18 cellular contexts compared by ENCODE assay signal in the genomic region with DNA sequence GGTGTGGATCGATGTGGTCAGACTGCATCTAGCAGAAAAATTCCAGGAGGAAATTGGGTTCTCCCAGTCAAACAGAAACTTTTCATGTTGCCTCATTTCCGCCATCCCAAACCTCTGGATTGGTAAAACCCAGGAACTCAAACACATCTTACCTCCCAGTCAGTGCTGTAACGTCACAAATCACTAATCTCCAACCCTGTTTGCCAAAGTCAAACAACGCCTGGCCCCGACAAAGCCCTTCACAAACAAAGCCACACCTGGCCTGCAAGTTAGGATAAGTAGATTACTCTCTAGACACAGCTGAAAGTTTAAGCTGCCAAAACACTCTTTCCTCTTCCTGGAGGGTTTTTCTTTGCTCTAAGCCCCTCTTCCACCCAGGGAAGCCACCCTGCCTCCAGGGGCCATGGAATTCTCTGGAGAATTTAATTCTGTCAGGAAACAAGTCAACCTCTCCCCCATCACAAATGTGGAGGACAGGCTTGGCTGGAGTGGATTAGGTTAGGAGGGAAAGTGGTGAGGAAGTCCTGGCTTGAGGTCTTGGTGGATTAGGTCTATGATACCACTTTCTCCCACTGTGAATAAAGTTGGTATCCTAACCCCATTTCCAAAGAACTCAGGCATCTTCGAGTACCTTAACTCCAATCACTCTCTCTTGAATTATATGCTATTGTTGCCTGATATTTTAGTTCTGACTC.
DNase-seq lines count a peak whose midpoint lies in the region; FAIRE-seq and TF ChIP-seq lines count a peak whose summit lies in the region.
"Had no signal": no experiment of that assay in that cellular context is flagged by ENCODE, and none has a peak within 500 bp of the region (broad histone marks: within the 10 kb centered on the region; RNA-seq: fewer than 3 reads in every experiment).

No MANE protein-coding gene starts in this region.

- H3K27ac ChIP-seq in prostate gland (no peak overlapping the region), SK-N-SH (ENCODE audit: low read depth in 2 of 2, low read length in 1 of 2) (no peak overlapping the region)
- H3K27ac ChIP-seq: brain microvascular endothelial cell, SJCRH30 had no signal

- no peaks in the 10 kb centered on the region for H3F3A ChIP-seq in SK-N-SH (replicated peaks; ENCODE audit: insufficient read depth)

- H2AFZ ChIP-seq in SK-N-SH (ENCODE audit: low read depth): no peak overlapping the region

- POLR2A ChIA-PET in SK-N-SH (lab: Yijun Ruan, JAX): no interaction called here

- H3K79me2 ChIP-seq in SK-N-SH (ENCODE audit: insufficient read depth): no peaks in the 10 kb centered on the region

- FAIRE-seq in bronchial epithelial cell (lab: Jason Lieb, UNC): peak; percentile 55
- FAIRE-seq: K562 had no signal

- CTCF ChIA-PET in SK-N-SH (lab: Yijun Ruan, JAX): no interaction called here

- intact Hi-C loops in prostate gland (cut with DNase I): no loop called here

- H3K9me3 ChIP-seq in prostate gland (no peaks in the 10 kb centered on the region), SK-N-SH (no peaks in the 10 kb centered on the region)
- H3K9me3 ChIP-seq: BE2C, SJCRH30 had no signal

- H3K4me3 ChIP-seq in bronchial epithelial cell (ENCODE audit: low read depth, low read length): no peak overlapping the region
- no peak overlapping the region for H3K4me3 ChIP-seq in prostate gland
- no peak overlapping the region for H3K4me3 ChIP-seq in SK-N-SH (ENCODE audit: low read depth in 2 of 2, low read length in 1 of 2)
- H3K4me3 ChIP-seq: K562, SJCRH30 had no signal

- no peak overlapping the region for H3K9ac ChIP-seq in SK-N-SH

- H4K20me1 ChIP-seq in SK-N-SH (ENCODE audit: insufficient read depth): no peaks in the 10 kb centered on the region

- H3K9me2 ChIP-seq in SK-N-SH: no peaks in the 10 kb centered on the region

- TF ChIP-seq CTCF in bronchial epithelial cell (IDR thresholded peaks at IDR 0.05; ENCODE audit: insufficient read depth, low read length, severe bottlenecking) (no peak), prostate gland (IDR thresholded peaks at IDR 0.05) (no peak), SK-N-SH (IDR thresholded peaks at IDR 0.05) (no peak)

- no peak for TF ChIP-seq POLR2A in prostate gland (IDR thresholded peaks at IDR 0.05)

- H3K4me1 ChIP-seq in prostate gland (replicated peaks) (no peaks in the 10 kb centered on the region), SK-N-SH (ENCODE audit: control insufficient read depth in 1 of 2, insufficient read depth in 2 of 2, low read depth in 1 of 2, low read length in 1 of 2) (no peaks in the 10 kb centered on the region)
- H3K4me1 ChIP-seq: BE2C had no signal

- TF ChIP-seq RAD21 in SK-N-SH (IDR thresholded peaks at IDR 0.05; ENCODE audit: low read length): no peak

- peak; percentile 18 for DNase-seq in ELF-1 (ENCODE audit: low read depth, low spot score)
- DNase-seq in NCI-H2029 treated with DMSO at 0.1 percent for 48 hours (lab: John Stamatoyannopoulos, UW): peak; percentile 45
- peak; percentile 60 for DNase-seq in bronchial epithelial cell (ENCODE audit: low read depth)
- DNase-seq in prostate gland (ENCODE audit: low spot score): peak; percentile 21
- DNase-seq in SK-N-SH: no peak
- DNase-seq in ecto neural progenitor cell (ENCODE audit: low spot score): no peak
- DNase-seq in NK-92 (lab: John Stamatoyannopoulos, UW; ENCODE audit: unreplicated experiment): no peak
- DNase-seq: activated CD4-positive, alpha-beta T cell treated with anti-CD3 and anti-CD28 coated beads, Interleukin-2, amount 10 ng/mL, durations not matched to agents 7 days and 5 days; activated T-cell treated with anti-CD3 and anti-CD28 coated beads for 4 hours; BE2C; brain microvascular endothelial cell; DND-41; hypothalamus; NCI-H1048; stimulated activated CD4-positive, alpha-beta T cell treated with anti-CD3 and anti-CD28 coated beads, Interleukin-12 subunit alpha, Interleukin-12 subunit beta, amount 100 ng/mL, for 4 hours; stimulated activated naive CD8-positive, alpha-beta T cell treated with anti-CD3 and anti-CD28 coated beads, Interleukin-15, amount 100 ng/mL, for 72 hours had no signal

- WGBS in prostate gland: 64% methylated on average over 6 of the region's 6 CpGs
- WGBS in SK-N-SH (ENCODE audit: low lambda C conversion rate): 72% methylated on average over 6 of the region's 6 CpGs

- no peak overlapping the region for H3K4me2 ChIP-seq in SK-N-SH

- H3K27me3 ChIP-seq in bronchial epithelial cell (ENCODE audit: control insufficient read depth, insufficient read depth, low read length) (no peaks in the 10 kb centered on the region), prostate gland (replicated peaks; ENCODE audit: insufficient read depth) (no peaks in the 10 kb centered on the region), SK-N-SH (ENCODE audit: insufficient read depth) (no peaks in the 10 kb centered on the region)
- H3K27me3 ChIP-seq: BE2C, brain microvascular endothelial cell, SJCRH30 had no signal

- no peaks in the 10 kb centered on the region for H3K36me3 ChIP-seq in bronchial epithelial cell (ENCODE audit: control insufficient read depth, insufficient read depth, low read length)
- H3K36me3 ChIP-seq in prostate gland: no peaks in the 10 kb centered on the region
- no peaks in the 10 kb centered on the region for H3K36me3 ChIP-seq in SK-N-SH (replicated peaks in 1 of 2; ENCODE audit: control insufficient read depth in 1 of 2, insufficient read depth in 2 of 2, low read length in 1 of 2)
- H3K36me3 ChIP-seq: BE2C, brain microvascular endothelial cell, SJCRH30 had no signal

- TF ChIP-seq EP300 in SK-N-SH (IDR thresholded peaks at IDR 0.05; ENCODE audit: borderline replicate concordance in 1 of 2, low read depth in 1 of 2, low read length in 1 of 2): no peak

TF ChIP-seq in SK-N-SH, 30 proteins besides CTCF, POLR2A, EP300 and RAD21:
- TF ChIP-seq TCF12 (IDR thresholded peaks at IDR 0.05) (no peak), FOSL2 (IDR thresholded peaks at IDR 0.05; ENCODE audit: borderline replicate concordance, low read depth) (no peak), CHD2 (IDR thresholded peaks at IDR 0.05; ENCODE audit: low read length, partially characterized antibody) (no peak), MEF2A (IDR thresholded peaks at IDR 0.05; ENCODE audit: borderline replicate concordance, low read depth) (no peak), TEAD4 (IDR thresholded peaks at IDR 0.05; ENCODE audit: borderline replicate concordance, insufficient read depth) (no peak), NFIC (IDR thresholded peaks at IDR 0.05; ENCODE audit: borderline replicate concordance) (no peak), RXRA (IDR thresholded peaks at IDR 0.05; ENCODE audit: borderline replicate concordance, low read depth) (no peak), JUND (IDR thresholded peaks at IDR 0.05) (no peak), YY1 (IDR thresholded peaks at IDR 0.05; ENCODE audit: low read depth) (no peak), POLR2AphosphoS5 (IDR thresholded peaks at IDR 0.05; ENCODE audit: low read depth, low read length) (no peak), TAF1 (IDR thresholded peaks at IDR 0.05; ENCODE audit: borderline replicate concordance, low read depth, low read length) (no peak), GATA2 (CRISPR knock-in tag; IDR thresholded peaks at IDR 0.05) (no peak), SIN3A (IDR thresholded peaks at IDR 0.05; ENCODE audit: borderline replicate concordance, low read depth, low read length) (no peak), MAX (IDR thresholded peaks at IDR 0.05; ENCODE audit: low read depth) (no peak), RFX5 (IDR thresholded peaks at IDR 0.05; ENCODE audit: low read length) (no peak), FOXJ3 (CRISPR knock-in tag; IDR thresholded peaks at IDR 0.05) (no peak), ELF1 (IDR thresholded peaks at IDR 0.05) (no peak)
- TF ChIP-seq, protein P1, sequence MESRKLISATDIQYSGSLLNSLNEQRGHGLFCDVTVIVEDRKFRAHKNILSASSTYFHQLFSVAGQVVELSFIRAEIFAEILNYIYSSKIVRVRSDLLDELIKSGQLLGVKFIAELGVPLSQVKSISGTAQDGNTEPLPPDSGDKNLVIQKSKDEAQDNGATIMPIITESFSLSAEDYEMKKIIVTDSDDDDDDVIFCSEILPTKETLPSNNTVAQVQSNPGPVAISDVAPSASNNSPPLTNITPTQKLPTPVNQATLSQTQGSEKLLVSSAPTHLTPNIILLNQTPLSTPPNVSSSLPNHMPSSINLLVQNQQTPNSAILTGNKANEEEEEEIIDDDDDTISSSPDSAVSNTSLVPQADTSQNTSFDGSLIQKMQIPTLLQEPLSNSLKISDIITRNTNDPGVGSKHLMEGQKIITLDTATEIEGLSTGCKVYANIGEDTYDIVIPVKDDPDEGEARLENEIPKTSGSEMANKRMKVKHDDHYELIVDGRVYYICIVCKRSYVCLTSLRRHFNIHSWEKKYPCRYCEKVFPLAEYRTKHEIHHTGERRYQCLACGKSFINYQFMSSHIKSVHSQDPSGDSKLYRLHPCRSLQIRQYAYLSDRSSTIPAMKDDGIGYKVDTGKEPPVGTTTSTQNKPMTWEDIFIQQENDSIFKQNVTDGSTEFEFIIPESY (IDR thresholded peaks at IDR 0.05; ENCODE audit: borderline replicate concordance, low read depth): no peak
- TF ChIP-seq, protein P2, sequence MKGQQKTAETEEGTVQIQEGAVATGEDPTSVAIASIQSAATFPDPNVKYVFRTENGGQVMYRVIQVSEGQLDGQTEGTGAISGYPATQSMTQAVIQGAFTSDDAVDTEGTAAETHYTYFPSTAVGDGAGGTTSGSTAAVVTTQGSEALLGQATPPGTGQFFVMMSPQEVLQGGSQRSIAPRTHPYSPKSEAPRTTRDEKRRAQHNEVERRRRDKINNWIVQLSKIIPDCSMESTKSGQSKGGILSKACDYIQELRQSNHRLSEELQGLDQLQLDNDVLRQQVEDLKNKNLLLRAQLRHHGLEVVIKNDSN (IDR thresholded peaks at IDR 0.05; ENCODE audit: borderline replicate concordance, low read depth): no peak

Comparison
In these comparisons a context has a peak if more than half of its experiments do, and no peak if none do; other contexts are left out.
1. DNase-seq: peak in ELF-1 (single experiment), NCI-H2029 treated with DMSO at 0.1 percent for 48 hours (single experiment), bronchial epithelial cell (single experiment) and prostate gland (single experiment); none in SK-N-SH (single experiment), ecto neural progenitor cell (single experiment) and NK-92 (single experiment).